Comparison of ENCODE assay signal across 16 cellular contexts in genomic region chr5:107580902-107581823, GRCh38.
DNase-seq lines count a peak whose midpoint lies in the region; ATAC-seq, FAIRE-seq and TF ChIP-seq lines count a peak whose summit lies in the region.
"Had no signal": no experiment of that assay in that cellular context is flagged by ENCODE, and none has a peak within 500 bp of the region (broad histone marks: within the 10 kb centered on the region; RNA-seq: fewer than 3 reads in every experiment).

No MANE protein-coding gene starts in this region.

- no TSS peak for BruUV-seq in GM12878 (replicated peaks; lab: Mats Ljungman, UMichigan)

- TF ChIP-seq EP300 in GM12878 (IDR thresholded peaks at IDR 0.05; ENCODE audit: borderline replicate concordance in 1 of 2, control insufficient read depth in 1 of 2, low read depth in 2 of 2, low read length in 2 of 2): no peak
- TF ChIP-seq EP300 in suprapubic skin (IDR thresholded peaks at IDR 0.05): no peak

- in situ Hi-C loops in GM12878 (cut with MboI): no loop called here

- H3K4me1 ChIP-seq in GM12878 (ENCODE audit: control insufficient read depth, insufficient read depth, low read length) (peaks cover 6% of the 10 kb centered on the region), suprapubic skin (peaks cover 42% of the 10 kb centered on the region)

- H3K27me3 ChIP-seq in GM12878 (replicated peaks in 1 of 2; ENCODE audit: control insufficient read depth in 2 of 2, insufficient read depth in 2 of 2, low read length in 1 of 2) (no peaks in the 10 kb centered on the region), suprapubic skin (no peaks in the 10 kb centered on the region)
- H3K27me3 ChIP-seq: foreskin keratinocyte had no signal

- no peak overlapping the region for H3K4me3 Mint-ChIP-seq in T-cell
- H3K4me3 Mint-ChIP-seq: activated CD8-positive, alpha-beta T cell treated with anti-CD3 and anti-CD28 coated beads, Interleukin-2, amount 10 ng/mL, durations not matched to agents 7 days and 5 days; naive thymus-derived CD8-positive, alpha-beta T cell had no signal

- FAIRE-seq in H54 (lab: Jason Lieb, UNC) (peak; percentile 38), GM12878 (lab: Jason Lieb, UNC) (no peak)
- FAIRE-seq: D721Med had no signal

- no peaks in the 10 kb centered on the region for H3K9me3 Mint-ChIP-seq in T-cell
- H3K9me3 Mint-ChIP-seq: naive thymus-derived CD8-positive, alpha-beta T cell had no signal

- CTCF ChIA-PET in GM12878 (lab: Yijun Ruan, JAX): interaction anchor here (0.6 to 2.7 kb wide), 6 partner anchors 9 to 353 kb away, joined by 3 to 9 read pairs (median 4); no protein-coding TSS in a partner anchor
- CTCF ChIA-PET in T-cell (lab: Charles Lee): interaction anchor here in 1 of 2 donors (0.8 kb wide), 1 partner anchor 9 kb away, joined by 7 read pairs; no protein-coding TSS in a partner anchor

- H2AFZ ChIP-seq in GM12878 (ENCODE audit: control insufficient read depth, low read depth, low read length): no peak overlapping the region

- H3K36me3 ChIP-seq in GM12878 (ENCODE audit: control insufficient read depth in 2 of 2, insufficient read depth in 2 of 2, low read length in 1 of 2) (no peaks in the 10 kb centered on the region), suprapubic skin (no peaks in the 10 kb centered on the region)

- SMC1A ChIA-PET in GM12878 (lab: Charles Lee; ENCODE audit: uncharacterized antibody, unreplicated experiment): interaction anchor here (0.6 to 1.6 kb wide), 5 partner anchors 8 to 514 kb away, joined by 3 to 9 read pairs (median 3); no protein-coding TSS in a partner anchor

- TF ChIP-seq POLR2A in H54 (IDR thresholded peaks at IDR 0.05; ENCODE audit: low read depth, low read length) (no peak), GM12878 (IDR thresholded peaks at IDR 0.05; ENCODE audit: low read depth, low read length) (no peak), suprapubic skin (IDR thresholded peaks at IDR 0.05) (no peak)

- H3K27ac Mint-ChIP-seq in T-cell: no peak overlapping the region
- H3K27ac Mint-ChIP-seq: activated CD8-positive, alpha-beta T cell treated with anti-CD3 and anti-CD28 coated beads, Interleukin-2, amount 10 ng/mL, durations not matched to agents 7 days and 5 days; naive thymus-derived CD8-positive, alpha-beta T cell had no signal

- H3K27me3 Mint-ChIP-seq in T-cell: peaks cover 9 to 19% of the 10 kb centered on the region in 2 donors

- peak; percentile 47; the same call in 2 of the 3 replicates for ATAC-seq in GM12878
- ATAC-seq in left cardiac atrium: peak; percentile 66 to 79
- no peak for ATAC-seq in GM18858 (IDR thresholded peaks at IDR 0.05; ENCODE audit: unreplicated experiment)
- no peak for ATAC-seq in T-cell (replicated peaks in 1 of 4)
- ATAC-seq: activated CD8-positive, alpha-beta T cell treated with anti-CD3 and anti-CD28 coated beads, Interleukin-2, amount 10 ng/mL, durations not matched to agents 7 days and 5 days; foreskin keratinocyte; naive thymus-derived CD8-positive, alpha-beta T cell had no signal

- no peak for TF ChIP-seq CTCF in GM12878 (IDR thresholded peaks at IDR 0.05 in 2 of 3, conservative IDR thresholded peaks at IDR 0.05 in 1 of 3; ENCODE audit: control insufficient read depth in 2 of 3, extremely low read depth in 1 of 3, insufficient read depth in 1 of 3, low read depth in 3 of 3, low read length in 3 of 3)
- no peak for TF ChIP-seq CTCF in suprapubic skin (IDR thresholded peaks at IDR 0.05)

- RAD21 ChIA-PET in GM12878 (lab: Charles Lee; ENCODE audit: unreplicated experiment): interaction anchor here (0.8 to 1.1 kb wide), 2 partner anchors 20 to 89 kb away, joined by 3 read pairs; no protein-coding TSS in a partner anchor

- H3K4me2 ChIP-seq in GM12878 (ENCODE audit: control insufficient read depth, insufficient read depth): no peak overlapping the region

- H3K9me3 ChIP-seq in GM12878 (replicated peaks; ENCODE audit: control insufficient read depth, insufficient read depth, low read length) (no peaks in the 10 kb centered on the region), suprapubic skin (no peaks in the 10 kb centered on the region)

- H3K4me1 Mint-ChIP-seq in T-cell: no peaks in the 10 kb centered on the region
- H3K4me1 Mint-ChIP-seq: naive thymus-derived CD8-positive, alpha-beta T cell had no signal

- no peaks in the 10 kb centered on the region for H4K20me1 ChIP-seq in GM12878 (ENCODE audit: control insufficient read depth, insufficient read depth)

- H3K36me3 Mint-ChIP-seq in T-cell: no peaks in the 10 kb centered on the region
- H3K36me3 Mint-ChIP-seq: naive thymus-derived CD8-positive, alpha-beta T cell had no signal

- WGBS in GM12878 (ENCODE audit: insufficient coverage, insufficient replicate concordance, low lambda C conversion rate, missing lambda C conversion rate): 36% methylated on average over 8 of the region's 8 CpGs
- WGBS in suprapubic skin: 36% methylated on average over 8 of the region's 8 CpGs

- DNase-seq in H54 (ENCODE audit: insufficient read length, low spot score) (no peak), GM12878 (ENCODE audit: low read depth, low spot score) (no peak), left cardiac atrium (no peak), suprapubic skin (ENCODE audit: low spot score in 2 of 2) (no peak), T-cell (no peak)
- no peak for DNase-seq in central memory CD4-positive, alpha-beta T cell
- DNase-seq: activated CD8-positive, alpha-beta T cell treated with anti-CD3 and anti-CD28 coated beads, Interleukin-2, amount 10 ng/mL, durations not matched to agents 7 days and 5 days; activated gamma-delta T cell treated with Interleukin-2 at 50 U/mL for 16 hours; foreskin keratinocyte; Karpas-422; naive thymus-derived CD8-positive, alpha-beta T cell; NCI-H2081; OCI-M1 had no signal

- intact Hi-C loops in GM12878 (cut with micrococcal nuclease; ENCODE audit: unreplicated experiment) (no loop called here), left cardiac atrium (cut with DNase I) (no loop called here)

- no peak overlapping the region for H3K9ac ChIP-seq in GM12878 (ENCODE audit: control insufficient read depth, insufficient read depth, low read length)

- H3K4me3 ChIP-seq in GM12878: no peak overlapping the region
- H3K4me3 ChIP-seq in suprapubic skin: no peak overlapping the region
- H3K4me3 ChIP-seq: skin epidermis had no signal

- no peak overlapping the region for H3K27ac ChIP-seq in GM12878 (ENCODE audit: control insufficient read depth, insufficient read depth)
- peak overlapping the region; percentile 55 for H3K27ac ChIP-seq in suprapubic skin
- H3K27ac ChIP-seq: foreskin keratinocyte had no signal

- H3K79me2 ChIP-seq in GM12878 (ENCODE audit: control insufficient read depth, insufficient read depth, low read length): peaks cover 24% of the 10 kb centered on the region

- TF ChIP-seq RAD21 in GM12878 (IDR thresholded peaks at IDR 0.05; ENCODE audit: insufficient read depth, low read depth, low read length): no peak

- POLR2A ChIA-PET in GM12878 (lab: Charles Lee) (no interaction called here), T-cell (lab: Charles Lee) (no interaction called here)

TF ChIP-seq in GM12878, 131 proteins besides CTCF, POLR2A, EP300 and RAD21:
- TF ChIP-seq HDGF (IDR thresholded peaks at IDR 0.05): no peak
- TF ChIP-seq YBX1 (IDR thresholded peaks at IDR 0.05): no peak
- no peak for TF ChIP-seq HSF1 (IDR thresholded peaks at IDR 0.05; ENCODE audit: low read depth, low read length)
- TF ChIP-seq LARP7 (IDR thresholded peaks at IDR 0.05): no peak
- no peak for TF ChIP-seq BCL11A (IDR thresholded peaks at IDR 0.05; ENCODE audit: low read depth, low read length)
- no peak for TF ChIP-seq NFYA (IDR thresholded peaks at IDR 0.05; ENCODE audit: borderline replicate concordance, low read depth, low read length)
- no peak for TF ChIP-seq GATAD2B (conservative IDR thresholded peaks at IDR 0.05; ENCODE audit: low read depth)
- TF ChIP-seq IRF4 (IDR thresholded peaks at IDR 0.05; ENCODE audit: low read depth, low read length): no peak
- TF ChIP-seq CHD1 (IDR thresholded peaks at IDR 0.05; ENCODE audit: low read depth, low read length): no peak
- no peak for TF ChIP-seq JUNB (IDR thresholded peaks at IDR 0.05)
- TF ChIP-seq MTA2 (IDR thresholded peaks at IDR 0.05; ENCODE audit: low read depth): no peak
- no peak for TF ChIP-seq RBBP5 (conservative IDR thresholded peaks at IDR 0.05)
- no peak for TF ChIP-seq SRF (IDR thresholded peaks at IDR 0.05; ENCODE audit: low read depth in 2 of 2, low read length in 2 of 2)
- no peak for TF ChIP-seq RFX5 (IDR thresholded peaks at IDR 0.05; ENCODE audit: low read depth, low read length)
- no peak for TF ChIP-seq RAD51 (IDR thresholded peaks at IDR 0.05)

Comparison
In these comparisons a context has a peak if more than half of its experiments do, and no peak if none do; other contexts are left out.
1. ATAC-seq: peak in GM12878 (single experiment) and left cardiac atrium (2 of 2); none in GM18858 (single experiment) and T-cell (0 of 4).